Comparison of ENCODE assay signal across 10 cellular contexts in the genomic region with DNA sequence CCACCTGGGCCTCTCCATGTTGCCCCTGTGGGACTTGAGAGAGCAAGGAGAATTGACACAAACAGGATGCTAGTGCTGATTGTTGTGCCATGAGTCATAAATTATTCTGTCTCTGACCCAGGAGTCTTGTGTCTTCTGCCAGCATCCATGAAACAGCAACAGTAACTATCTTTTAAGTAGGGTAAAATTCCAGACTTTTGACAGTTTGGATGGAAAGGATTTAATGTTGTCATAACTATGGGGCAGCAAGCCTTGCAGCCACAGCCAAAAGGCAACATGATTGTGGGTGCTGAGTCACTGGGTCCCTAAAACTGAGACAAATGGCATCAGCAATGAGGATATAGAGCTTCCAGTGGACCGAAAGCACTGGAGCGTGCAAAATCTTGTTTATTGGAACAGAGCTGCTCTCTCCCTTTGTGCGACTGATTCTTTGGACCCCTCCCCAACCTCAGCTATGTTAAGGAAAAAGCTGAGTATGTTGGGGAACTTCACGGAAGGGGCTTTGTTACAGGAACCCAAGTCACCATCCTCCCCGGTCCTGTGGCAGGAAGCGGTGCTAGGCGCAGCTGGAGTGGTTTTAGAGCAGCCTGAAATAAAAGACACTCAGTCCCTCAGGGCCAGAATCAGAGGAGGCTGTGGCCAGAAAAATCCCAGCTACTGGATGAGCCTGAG. TPM values are rescaled to one million over a fixed set of nuclear protein-coding genes. Genes with fewer than 3 reads are reported as not detected.
DNase-seq lines count a peak whose midpoint lies in the region; ATAC-seq and TF ChIP-seq lines count a peak whose summit lies in the region.
"Had no signal": no experiment of that assay in that cellular context is flagged by ENCODE, and none has a peak within 500 bp of the region (broad histone marks: within the 10 kb centered on the region; RNA-seq: fewer than 3 reads in every experiment).

No MANE protein-coding gene starts in this region.

- ATAC-seq in HG03159 (IDR thresholded peaks at IDR 0.05; ENCODE audit: unreplicated experiment), result no peak

- no peaks in the 10 kb centered on the region for H3K4me1 ChIP-seq in HEK293 (ENCODE audit: control insufficient read depth, insufficient read depth, low read length)
- no peaks in the 10 kb centered on the region for H3K4me1 ChIP-seq in testis

- H3K9me3 Mint-ChIP-seq in CD14-positive monocyte, result no peaks in the 10 kb centered on the region

- no peak for TF ChIP-seq CTCF in CD14-positive monocyte (IDR thresholded peaks at IDR 0.05)
- TF ChIP-seq CTCF in HEK293 (tag by site-specific recombination; IDR thresholded peaks at IDR 0.05), result no peak
- TF ChIP-seq CTCF in testis (IDR thresholded peaks at IDR 0.05), result no peak

- H3K27me3 Mint-ChIP-seq in CD14-positive monocyte (ENCODE audit: low read depth in 3 of 3), result peaks cover under 1 to 3% (median 3%) of the 10 kb centered on the region in 3 donors

- peak overlapping the region; percentile 67 to 81 for H3K4me3 Mint-ChIP-seq in CD14-positive monocyte

- 71% methylated on average over 7 of the region's 7 CpGs for WGBS in testis, 2 donors

- POLR2A ChIA-PET in HEK293 (lab: Yijun Ruan, JAX), result interaction anchor here (1.2 kb wide), 1 partner anchor 20 kb away, joined by 3 read pairs; the partner anchor contains the start of gene NCAPH

- no peaks in the 10 kb centered on the region for H3K9me3 ChIP-seq in HEK293 (ENCODE audit: control insufficient read depth, insufficient read depth, low read depth, low read length)
- no peaks in the 10 kb centered on the region for H3K9me3 ChIP-seq in testis

- no peak for TF ChIP-seq POLR2A in testis (IDR thresholded peaks at IDR 0.05)

- DNase-seq in CD14-positive monocyte (ENCODE audit: low spot score) (no peak), kidney tubule cell (ENCODE audit: low spot score) (peak; percentile 82), middle frontal gyrus (ENCODE audit: extremely low spot score, low spot score) (no peak), NCI-H2029 (lab: John Stamatoyannopoulos, UW) (no peak), testis (no peak)
- peak; percentile 42 to 45 for DNase-seq in activated T-cell treated with anti-CD3 and anti-CD28 coated beads, Interleukin-2, amount 50 U/mL, for 48 hours
- DNase-seq: Right ventricle myocardium superior had no signal

- H3K27ac ChIP-seq in HEK293 (ENCODE audit: extremely low read depth, low read depth, low read length), result no peak overlapping the region
- H3K27ac ChIP-seq in testis, result no peak overlapping the region
- H3K27ac ChIP-seq: epithelial cell of prostate had no signal

- CTCF ChIA-PET in HEK293 (lab: Yijun Ruan, JAX), result no interaction called here

- H3K36me3 ChIP-seq in HEK293 (ENCODE audit: control insufficient read depth in 2 of 2, insufficient read depth in 1 of 2, low read length in 2 of 2) (no peaks in the 10 kb centered on the region), testis (ENCODE audit: low read depth, missing control alignments) (no peaks in the 10 kb centered on the region)

- no peak overlapping the region for H3K4me3 ChIP-seq in HEK293 (ENCODE audit: low read depth, low read length)
- no peak overlapping the region for H3K4me3 ChIP-seq in testis

- H3K4me1 Mint-ChIP-seq in CD14-positive monocyte, result peaks cover 27% of the 10 kb centered on the region

- no peaks in the 10 kb centered on the region for H3K36me3 Mint-ChIP-seq in CD14-positive monocyte

- no peaks in the 10 kb centered on the region for H3K27me3 ChIP-seq in testis

- intact Hi-C loops in CD14-positive monocyte (cut with micrococcal nuclease) (no loop called here), testis (cut with DNase I; ENCODE audit: low total_unique reads) (no loop called here)

- peak overlapping the region in 2 of 7 donors; percentile 22 to 58 for H3K27ac Mint-ChIP-seq in CD14-positive monocyte

TF ChIP-seq in HEK293, 187 proteins besides CTCF, POLR2A, EP300 and RAD21:
- no peak for TF ChIP-seq BCL11A (tag by site-specific recombination; IDR thresholded peaks at IDR 0.05; ENCODE audit: low read depth)
- TF ChIP-seq FEZF1 (tag by site-specific recombination; IDR thresholded peaks at IDR 0.05), result peak; percentile 46

RNA-seq across cellular contexts. Expression of gene ITPRIPL1, which starts 9.6 kb away (rescaled TPM):
- polyA plus RNA-seq in CD14-positive monocyte (under 1 TPM; 0.18 to 0.50 TPM), testis (ENCODE audit: insufficient read depth, low read depth, low replicate concordance) (57.9 TPM)
- 10 to 100 TPM; 14.0 to 32.0 TPM for total RNA-seq in testis

RNA-seq across cellular contexts. Expression of gene SNRNP200, which starts 10.2 kb away (rescaled TPM):
- 10 to 100 TPM; 27.2 to 36.1 TPM for polyA plus RNA-seq in CD14-positive monocyte
- 100 to 1,000 TPM; 165 to 202 TPM for total RNA-seq in testis
- polyA plus RNA-seq in testis (ENCODE audit: insufficient read depth, low read depth, low replicate concordance), result 181 TPM

RNA-seq across cellular contexts. Expression of gene NCAPH, which starts 20.0 kb away (rescaled TPM):
- under 1 TPM in 1 of 2 donors, not detected in 1; 0.19 TPM for polyA plus RNA-seq in CD14-positive monocyte
- 10 to 100 TPM; 29.6 to 41.7 TPM for total RNA-seq in testis
- 81.3 TPM for polyA plus RNA-seq in testis (ENCODE audit: insufficient read depth, low read depth, low replicate concordance)

RNA-seq across cellular contexts. Expression of gene CIAO1, which starts 49.5 kb away (rescaled TPM):
- polyA plus RNA-seq in CD14-positive monocyte (10 to 100 TPM; 89.4 to 93.8 TPM), testis (ENCODE audit: insufficient read depth, low read depth, low replicate concordance) (56.8 TPM)
- total RNA-seq in testis, result 100 to 1,000 TPM; 154 to 164 TPM

RNA-seq across cellular contexts. Expression of gene TMEM127, which starts 49.7 kb away (rescaled TPM):
- polyA plus RNA-seq in CD14-positive monocyte, result 100 to 1,000 TPM in 1 of 2 donors, 10 to 100 TPM in 1; 72.3 to 107 TPM
- 10 to 100 TPM; 25.0 to 32.1 TPM for total RNA-seq in testis
- 29.2 TPM for polyA plus RNA-seq in testis (ENCODE audit: insufficient read depth, low read depth, low replicate concordance)

Comparison
In these comparisons a context has a peak if more than half of its experiments do, and no peak if none do; other contexts are left out.
1. DNase-seq: peak in activated T-cell treated with anti-CD3 and anti-CD28 coated beads, Interleukin-2, amount 50 U/mL, for 48 hours (2 of 2) and kidney tubule cell (single experiment); none in CD14-positive monocyte (single experiment), middle frontal gyrus (single experiment), NCI-H2029 (single experiment) and testis (single experiment).
2. RNA of gene ITPRIPL1, which starts 9.6 kb away (polyA plus RNA-seq): 57.9 TPM in testis (single experiment); 0.18 to 0.50 TPM in CD14-positive monocyte; every median in the first group is over 10 times any median in the second.
3. RNA of gene NCAPH, which starts 20.0 kb away (polyA plus RNA-seq): 81.3 TPM in testis (single experiment); 0.19 TPM in CD14-positive monocyte; every median in the first group is over 10 times any median in the second.